In the genomic region with DNA sequence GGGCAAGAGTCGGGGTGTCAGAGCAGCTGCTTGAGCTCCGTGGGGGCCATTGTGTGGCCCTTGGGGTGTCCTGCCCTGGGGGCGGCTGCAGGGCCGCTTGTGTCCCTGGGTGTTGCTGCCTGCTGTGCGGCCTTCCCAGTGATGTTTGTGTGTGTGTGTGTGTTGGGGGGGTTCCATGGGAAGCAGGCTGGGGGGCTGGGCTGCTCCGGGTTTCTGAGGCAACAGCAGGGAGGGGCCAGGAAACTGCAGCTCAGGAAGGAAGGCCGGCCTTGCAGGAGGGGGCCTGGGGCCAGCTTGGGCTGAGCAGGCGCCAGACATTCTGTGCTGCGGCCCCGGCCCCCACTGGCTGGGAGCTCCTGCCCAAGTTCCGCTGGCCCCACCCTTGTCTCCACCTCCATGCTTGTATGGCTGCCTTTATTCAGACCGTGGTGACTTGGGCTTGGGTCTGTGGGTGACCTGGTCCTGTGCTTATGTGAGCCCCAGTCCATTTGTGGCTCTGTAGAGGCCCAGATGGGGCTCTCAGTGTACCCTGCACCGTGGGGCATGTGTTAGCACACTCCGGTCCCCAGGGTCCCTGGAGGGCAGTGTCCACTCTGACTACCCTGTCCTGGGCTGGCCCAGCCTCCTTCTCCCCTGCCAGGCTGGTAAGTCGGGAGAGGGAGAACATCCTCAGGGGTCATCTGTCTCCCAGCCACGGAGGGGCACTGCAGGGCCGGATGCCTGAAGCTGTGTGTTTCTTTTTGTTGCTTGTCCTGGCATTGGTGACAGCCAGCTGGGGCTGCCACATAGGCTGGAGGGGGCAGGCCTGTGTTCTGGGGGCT, we compare ENCODE assay signal across 1 cellular context.
TF ChIP-seq lines count a peak whose summit lies in the region.

No MANE protein-coding gene starts in this region.

TF ChIP-seq in HepG2, 621 proteins besides CTCF, POLR2A, EP300 and RAD21 (continued from another document and continues in another):
- TF ChIP-seq KAT7 (CRISPR knock-in tag; IDR thresholded peaks at IDR 0.05; ENCODE audit: borderline replicate concordance) (peak; percentile 87; the same call in 1 of the 2 replicates), GATAD1 (CRISPR knock-in tag; IDR thresholded peaks at IDR 0.05) (peak; percentile 79), ZBTB2 (CRISPR knock-in tag; IDR thresholded peaks at IDR 0.05; ENCODE audit: low read depth) (peak; percentile 46; the same call in 1 of the 2 replicates), ZBTB4 (CRISPR knock-in tag; IDR thresholded peaks at IDR 0.05; ENCODE audit: borderline replicate concordance) (no peak), ZFY (CRISPR knock-in tag; IDR thresholded peaks at IDR 0.05) (peak; percentile 81), ZNF75D (CRISPR knock-in tag; IDR thresholded peaks at IDR 0.05; ENCODE audit: borderline replicate concordance) (no peak), ZFP36L1 (CRISPR knock-in tag; IDR thresholded peaks at IDR 0.05) (no peak), CAMTA2 (CRISPR knock-in tag; IDR thresholded peaks at IDR 0.05; ENCODE audit: borderline replicate concordance) (peak; percentile 93; the same call in 1 of the 2 replicates), ZNF138 (CRISPR knock-in tag; IDR thresholded peaks at IDR 0.05; ENCODE audit: low read depth) (no peak), ZNF776 (CRISPR knock-in tag; IDR thresholded peaks at IDR 0.05) (peak; percentile 59; the same call in 1 of the 2 replicates), ZNF570 (CRISPR knock-in tag; IDR thresholded peaks at IDR 0.05; ENCODE audit: borderline replicate concordance) (no peak), ZKSCAN8 (CRISPR knock-in tag; IDR thresholded peaks at IDR 0.05; ENCODE audit: borderline replicate concordance) (peak; percentile 83; the same call in 1 of the 2 replicates), RARG (CRISPR knock-in tag; IDR thresholded peaks at IDR 0.05; ENCODE audit: low read depth) (no peak), PREB (CRISPR knock-in tag; IDR thresholded peaks at IDR 0.05) (no peak), ZSCAN25 (CRISPR knock-in tag; IDR thresholded peaks at IDR 0.05) (peak; percentile 82; the same call in 1 of the 2 replicates), POGZ (CRISPR knock-in tag; IDR thresholded peaks at IDR 0.05) (peak; percentile 53; the same call in 1 of the 2 replicates), FLYWCH1 (CRISPR knock-in tag; IDR thresholded peaks at IDR 0.05) (no peak), TCF7L2 (IDR thresholded peaks at IDR 0.05; ENCODE audit: low read depth, low read length) (no peak), ZNF790 (CRISPR knock-in tag; IDR thresholded peaks at IDR 0.05; ENCODE audit: borderline replicate concordance) (no peak), ZNF562 (CRISPR knock-in tag; IDR thresholded peaks at IDR 0.05; ENCODE audit: borderline replicate concordance) (no peak), SIX4 (CRISPR knock-in tag; IDR thresholded peaks at IDR 0.05) (0 out of 2 replicates have a peak, but pooled peaks have one; percentile 12), KDM5A (IDR thresholded peaks at IDR 0.05; ENCODE audit: borderline replicate concordance, low read length) (no peak; the same call in 1 of the 2 replicates), MIXL1 (CRISPR knock-in tag; IDR thresholded peaks at IDR 0.05) (peak; percentile 60; the same call in 1 of the 2 replicates), HMGXB4 (CRISPR knock-in tag; IDR thresholded peaks at IDR 0.05; ENCODE audit: borderline replicate concordance in 1 of 2, low read depth in 1 of 2) (peak; percentile 94 to 95; a peak in 3 of 4 replicates), ZSCAN30 (CRISPR knock-in tag; IDR thresholded peaks at IDR 0.05) (no peak), ZNF260 (CRISPR knock-in tag; IDR thresholded peaks at IDR 0.05; ENCODE audit: borderline replicate concordance, low read depth) (0 out of 2 replicates have a peak, but pooled peaks have one; percentile 53), ZNF484 (CRISPR knock-in tag; IDR thresholded peaks at IDR 0.05; ENCODE audit: borderline replicate concordance, low read depth) (no peak), ZFP82 (CRISPR knock-in tag; IDR thresholded peaks at IDR 0.05; ENCODE audit: borderline replicate concordance) (no peak), ZNF577 (CRISPR knock-in tag; IDR thresholded peaks at IDR 0.05; ENCODE audit: borderline replicate concordance, low read depth) (no peak), ZNF543 (CRISPR knock-in tag; IDR thresholded peaks at IDR 0.05) (peak; percentile 92), SOX5 (CRISPR knock-in tag; IDR thresholded peaks at IDR 0.05; ENCODE audit: borderline replicate concordance) (no peak; the same call in 1 of the 2 replicates), SNRNP70 (IDR thresholded peaks at IDR 0.05; ENCODE audit: low read depth, low read length) (no peak), FOXO1 (CRISPR knock-in tag; IDR thresholded peaks at IDR 0.05) (peak; percentile 46), ZNF180 (CRISPR knock-in tag; IDR thresholded peaks at IDR 0.05; ENCODE audit: borderline replicate concordance, low read depth) (0 out of 2 replicates have a peak, but pooled peaks have one; percentile 64), NFYC (CRISPR knock-in tag; IDR thresholded peaks at IDR 0.05) (peak; percentile 36; the same call in 1 of the 2 replicates), GTF2F1 (IDR thresholded peaks at IDR 0.05; ENCODE audit: low read length) (no peak), SALL2 (CRISPR knock-in tag; IDR thresholded peaks at IDR 0.05) (peak; percentile 66), NFE2L1 (CRISPR knock-in tag; IDR thresholded peaks at IDR 0.05; ENCODE audit: borderline replicate concordance) (no peak), SIN3A (IDR thresholded peaks at IDR 0.05; ENCODE audit: borderline replicate concordance, low read depth, low read length) (peak; percentile 91), HES4 (CRISPR knock-in tag; IDR thresholded peaks at IDR 0.05; ENCODE audit: borderline replicate concordance) (no peak), YY1 (IDR thresholded peaks at IDR 0.05; ENCODE audit: insufficient read depth, insufficient replicate concordance, low read depth, low read length) (peak; percentile 87), ZNF674 (CRISPR knock-in tag; IDR thresholded peaks at IDR 0.05; ENCODE audit: low read depth) (no peak; the same call in 1 of the 2 replicates), U2AF1 (optimal IDR thresholded peaks at IDR 0.05; ENCODE audit: low read depth, low read length) (no peak), POLR2AphosphoS5 (IDR thresholded peaks at IDR 0.05; ENCODE audit: low read depth, low read length) (peak; percentile 73), SSRP1 (CRISPR knock-in tag; IDR thresholded peaks at IDR 0.05) (no peak; the same call in 1 of the 2 replicates), NFKB2 (CRISPR knock-in tag; IDR thresholded peaks at IDR 0.05; ENCODE audit: borderline replicate concordance) (peak; percentile 92; the same call in 1 of the 2 replicates), RFXANK (CRISPR knock-in tag; IDR thresholded peaks at IDR 0.05) (peak; percentile 91), ZNF329 (CRISPR knock-in tag; IDR thresholded peaks at IDR 0.05; ENCODE audit: low read depth) (no peak), THAP11 (CRISPR knock-in tag; IDR thresholded peaks at IDR 0.05) (peak; percentile 72), CREM (IDR thresholded peaks at IDR 0.05) (peak; percentile 66), CREM (CRISPR knock-in tag; IDR thresholded peaks at IDR 0.05) (no peak)
- TF ChIP-seq, protein P1, sequence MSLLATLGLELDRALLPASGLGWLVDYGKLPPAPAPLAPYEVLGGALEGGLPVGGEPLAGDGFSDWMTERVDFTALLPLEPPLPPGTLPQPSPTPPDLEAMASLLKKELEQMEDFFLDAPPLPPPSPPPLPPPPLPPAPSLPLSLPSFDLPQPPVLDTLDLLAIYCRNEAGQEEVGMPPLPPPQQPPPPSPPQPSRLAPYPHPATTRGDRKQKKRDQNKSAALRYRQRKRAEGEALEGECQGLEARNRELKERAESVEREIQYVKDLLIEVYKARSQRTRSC (CRISPR knock-in tag; IDR thresholded peaks at IDR 0.05; ENCODE audit: low read depth): no peak
- TF ChIP-seq, protein P2, sequence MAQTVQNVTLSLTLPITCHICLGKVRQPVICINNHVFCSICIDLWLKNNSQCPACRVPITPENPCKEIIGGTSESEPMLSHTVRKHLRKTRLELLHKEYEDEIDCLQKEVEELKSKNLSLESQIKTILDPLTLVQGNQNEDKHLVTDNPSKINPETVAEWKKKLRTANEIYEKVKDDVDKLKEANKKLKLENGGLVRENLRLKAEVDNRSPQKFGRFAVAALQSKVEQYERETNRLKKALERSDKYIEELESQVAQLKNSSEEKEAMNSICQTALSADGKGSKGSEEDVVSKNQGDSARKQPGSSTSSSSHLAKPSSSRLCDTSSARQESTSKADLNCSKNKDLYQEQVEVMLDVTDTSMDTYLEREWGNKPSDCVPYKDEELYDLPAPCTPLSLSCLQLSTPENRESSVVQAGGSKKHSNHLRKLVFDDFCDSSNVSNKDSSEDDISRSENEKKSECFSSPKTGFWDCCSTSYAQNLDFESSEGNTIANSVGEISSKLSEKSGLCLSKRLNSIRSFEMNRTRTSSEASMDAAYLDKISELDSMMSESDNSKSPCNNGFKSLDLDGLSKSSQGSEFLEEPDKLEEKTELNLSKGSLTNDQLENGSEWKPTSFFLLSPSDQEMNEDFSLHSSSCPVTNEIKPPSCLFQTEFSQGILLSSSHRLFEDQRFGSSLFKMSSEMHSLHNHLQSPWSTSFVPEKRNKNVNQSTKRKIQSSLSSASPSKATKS (CRISPR knock-in tag; IDR thresholded peaks at IDR 0.05): no peak
- TF ChIP-seq, protein P3, sequence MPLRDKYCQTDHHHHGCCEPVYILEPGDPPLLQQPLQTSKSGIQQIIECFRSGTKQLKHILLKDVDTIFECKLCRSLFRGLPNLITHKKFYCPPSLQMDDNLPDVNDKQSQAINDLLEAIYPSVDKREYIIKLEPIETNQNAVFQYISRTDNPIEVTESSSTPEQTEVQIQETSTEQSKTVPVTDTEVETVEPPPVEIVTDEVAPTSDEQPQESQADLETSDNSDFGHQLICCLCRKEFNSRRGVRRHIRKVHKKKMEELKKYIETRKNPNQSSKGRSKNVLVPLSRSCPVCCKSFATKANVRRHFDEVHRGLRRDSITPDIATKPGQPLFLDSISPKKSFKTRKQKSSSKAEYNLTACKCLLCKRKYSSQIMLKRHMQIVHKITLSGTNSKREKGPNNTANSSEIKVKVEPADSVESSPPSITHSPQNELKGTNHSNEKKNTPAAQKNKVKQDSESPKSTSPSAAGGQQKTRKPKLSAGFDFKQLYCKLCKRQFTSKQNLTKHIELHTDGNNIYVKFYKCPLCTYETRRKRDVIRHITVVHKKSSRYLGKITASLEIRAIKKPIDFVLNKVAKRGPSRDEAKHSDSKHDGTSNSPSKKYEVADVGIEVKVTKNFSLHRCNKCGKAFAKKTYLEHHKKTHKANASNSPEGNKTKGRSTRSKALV (CRISPR knock-in tag; IDR thresholded peaks at IDR 0.05): peak; percentile 85
- TF ChIP-seq, protein P4, sequence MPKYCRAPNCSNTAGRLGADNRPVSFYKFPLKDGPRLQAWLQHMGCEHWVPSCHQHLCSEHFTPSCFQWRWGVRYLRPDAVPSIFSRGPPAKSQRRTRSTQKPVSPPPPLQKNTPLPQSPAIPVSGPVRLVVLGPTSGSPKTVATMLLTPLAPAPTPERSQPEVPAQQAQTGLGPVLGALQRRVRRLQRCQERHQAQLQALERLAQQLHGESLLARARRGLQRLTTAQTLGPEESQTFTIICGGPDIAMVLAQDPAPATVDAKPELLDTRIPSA (CRISPR knock-in tag; IDR thresholded peaks at IDR 0.05; ENCODE audit: borderline replicate concordance): no peak
